Comparison of ENCODE assay signal across 22 cellular contexts in genomic region chr2:105932582-105932981, GRCh38.
"Had no signal": no experiment of that assay in that cellular context is flagged by ENCODE, and none has a peak within 500 bp of the region (broad histone marks: within the 10 kb centered on the region; RNA-seq: fewer than 3 reads in every experiment).

No MANE protein-coding gene starts in this region.

- H3K36me3 Mint-ChIP-seq: mesothelial cell of epicardium, natural killer cell, neural progenitor cell had no signal

- H3K27me3 Mint-ChIP-seq: stimulated activated memory B cell treated with anti-CD40 and anti-IgM and Interleukin-4, amounts not matched to agents 10 μg/mL and 1 μg/mL and 100 μg/mL, for 72 hours; stimulated activated naive CD8-positive, alpha-beta T cell treated with anti-CD3 and anti-CD28 coated beads, Interleukin-15, Interleukin-2, amounts not matched to agents 100 ng/mL and 50 ng/mL, for 24 hours had no signal

- H3K27ac ChIP-seq: dorsolateral prefrontal cortex, neural progenitor cell, parathyroid adenoma, prostate gland, right atrium auricular region, spleen, thoracic aorta, tibial nerve, upper lobe of left lung, uterus had no signal

- H3K4me1 Mint-ChIP-seq: mesothelial cell of epicardium; stimulated activated memory B cell treated with anti-CD40 and anti-IgM and Interleukin-4, amounts not matched to agents 10 μg/mL and 1 μg/mL and 100 μg/mL, for 72 hours had no signal

- H3K36me3 ChIP-seq: neural progenitor cell, prostate gland, right atrium auricular region, spleen, thoracic aorta, tibial nerve, upper lobe of left lung, uterus had no signal

- FAIRE-seq: colon, frontal cortex, keratinocyte had no signal

- ATAC-seq: natural killer cell; stimulated activated memory B cell treated with anti-CD40 and anti-IgM and Interleukin-4, amounts not matched to agents 10 μg/mL and 1 μg/mL and 100 μg/mL, for 72 hours had no signal

- H3K9me3 ChIP-seq: prostate gland, right atrium auricular region, thoracic aorta, tibial nerve, upper lobe of left lung, uterus had no signal

- H3K27me3 ChIP-seq: dorsolateral prefrontal cortex, neural progenitor cell, right atrium auricular region, spleen, tibial nerve, upper lobe of left lung, uterus had no signal

- H3K4me3 ChIP-seq: dorsolateral prefrontal cortex, neural progenitor cell, prostate gland, right atrium auricular region, skin epidermis, spleen, thoracic aorta, tibial nerve, upper lobe of left lung, uterus had no signal

- H3K27ac Mint-ChIP-seq: mesothelial cell of epicardium; natural killer cell; neural progenitor cell; stimulated activated memory B cell treated with anti-CD40 and anti-IgM and Interleukin-4, amounts not matched to agents 10 μg/mL and 1 μg/mL and 100 μg/mL, for 72 hours; stimulated activated naive CD8-positive, alpha-beta T cell treated with anti-CD3 and anti-CD28 coated beads, Interleukin-15, Interleukin-2, amounts not matched to agents 100 ng/mL and 50 ng/mL, for 24 hours had no signal

- DNase-seq: cerebellar nuclear complex; dorsolateral prefrontal cortex; effector CD4-positive, alpha-beta T cell; mesenchymal stem cell; natural killer cell; spleen; stimulated activated CD4-positive, alpha-beta T cell treated with anti-CD3 and anti-CD28 coated beads, Interleukin-4, amount 100 ng/mL, for 4 hours; upper lobe of left lung; uterus had no signal

- H3K9me3 Mint-ChIP-seq: natural killer cell; stimulated activated naive CD8-positive, alpha-beta T cell treated with anti-CD3 and anti-CD28 coated beads, Interleukin-15, Interleukin-2, amounts not matched to agents 100 ng/mL and 50 ng/mL, for 24 hours had no signal

- H3K4me3 Mint-ChIP-seq: mesothelial cell of epicardium; natural killer cell; neural progenitor cell; stimulated activated memory B cell treated with anti-CD40 and anti-IgM and Interleukin-4, amounts not matched to agents 10 μg/mL and 1 μg/mL and 100 μg/mL, for 72 hours; stimulated activated naive CD8-positive, alpha-beta T cell treated with anti-CD3 and anti-CD28 coated beads, Interleukin-15, Interleukin-2, amounts not matched to agents 100 ng/mL and 50 ng/mL, for 24 hours had no signal
